16 cellular contexts compared by ENCODE assay signal in genomic region chr2:202750778-202751427, GRCh38.
DNase-seq lines count a peak whose midpoint lies in the region; ATAC-seq and TF ChIP-seq lines count a peak whose summit lies in the region.
"Had no signal": no experiment of that assay in that cellular context is flagged by ENCODE, and none has a peak within 500 bp of the region (broad histone marks: within the 10 kb centered on the region; RNA-seq: fewer than 3 reads in every experiment).

No MANE protein-coding gene starts in this region.

- 99% methylated on average over 3 of the region's 3 CpGs for WGBS in smooth muscle cell (ENCODE audit: low lambda C conversion rate)

- H3K4me2 ChIP-seq in SU-DHL-6 (ENCODE audit: low read depth, low read length, poor library complexity, severe bottlenecking) (peak overlapping the region; percentile 36), smooth muscle cell (no peak overlapping the region)

- H3K9me2 ChIP-seq in SU-DHL-6 (replicated peaks; ENCODE audit: insufficient read depth, low read length) = no peaks in the 10 kb centered on the region

- peaks cover 14% of the 10 kb centered on the region for H3K36me3 Mint-ChIP-seq in glutamatergic neuron (ENCODE audit: unreplicated experiment)

- H3K79me2 ChIP-seq in SU-DHL-6 (ENCODE audit: insufficient read depth, low read length) (no peaks in the 10 kb centered on the region), smooth muscle cell (ENCODE audit: low read depth) (no peaks in the 10 kb centered on the region)

- peaks cover 4% of the 10 kb centered on the region for H3K27me3 Mint-ChIP-seq in glutamatergic neuron (ENCODE audit: unreplicated experiment)

- DNase-seq in GM06990 (ENCODE audit: extremely low read depth, insufficient read length) = peak; percentile 21
- DNase-seq in fibroblast of villous mesenchyme (ENCODE audit: low read depth) = peak; percentile 37
- DNase-seq in glutamatergic neuron = no peak
- DNase-seq in smooth muscle cell (lab: John Stamatoyannopoulos, UW; ENCODE audit: unreplicated experiment) = no peak
- DNase-seq: aorta; cortex of kidney; GM23248; NCI-H2081 treated with DMSO at 0.1 percent for 48 hours; right cardiac atrium; stimulated activated CD4-positive, alpha-beta T cell treated with anti-CD3 and anti-CD28 coated beads, Interleukin-4, amount 100 ng/mL, for 24 hours; uterus had no signal

- H3K4me3 ChIP-seq in GM06990 (replicated peaks; ENCODE audit: low read depth, low read length) = no peak overlapping the region
- H3K4me3 ChIP-seq in SU-DHL-6 (ENCODE audit: insufficient read depth, low read length, poor library complexity, severe bottlenecking) = no peak overlapping the region
- no peak overlapping the region for H3K4me3 ChIP-seq in fibroblast of villous mesenchyme (ENCODE audit: low read depth, low read length)
- no peak overlapping the region for H3K4me3 ChIP-seq in smooth muscle cell
- H3K4me3 ChIP-seq: GM23248, lung, uterus had no signal

- H3F3A ChIP-seq in SU-DHL-6 (ENCODE audit: insufficient read depth) (no peaks in the 10 kb centered on the region), smooth muscle cell (ENCODE audit: low read depth) (no peaks in the 10 kb centered on the region)

- H3K36me3 ChIP-seq in GM06990 (ENCODE audit: control insufficient read depth, insufficient read depth, low read length) (no peaks in the 10 kb centered on the region), SU-DHL-6 (ENCODE audit: low read length) (no peaks in the 10 kb centered on the region), smooth muscle cell (ENCODE audit: low read depth) (no peaks in the 10 kb centered on the region)
- H3K36me3 ChIP-seq: uterus had no signal

- H3K27ac ChIP-seq in SU-DHL-6 (ENCODE audit: low read depth, low read length) = no peak overlapping the region
- H3K27ac ChIP-seq in smooth muscle cell (ENCODE audit: low read depth) = no peak overlapping the region
- H3K27ac ChIP-seq: C4-2B, GM23248, uterus had no signal

- no peak overlapping the region for H3K4me3 Mint-ChIP-seq in glutamatergic neuron (ENCODE audit: unreplicated experiment)

- TF ChIP-seq CTCF in GM06990 (IDR thresholded peaks at IDR 0.05; ENCODE audit: insufficient read depth, low read length, poor library complexity, severe bottlenecking) (no peak), SU-DHL-6 (IDR thresholded peaks at IDR 0.05; ENCODE audit: insufficient read depth, low read length, poor library complexity, severe bottlenecking) (no peak), fibroblast of villous mesenchyme (IDR thresholded peaks at IDR 0.05; ENCODE audit: insufficient read depth, low read depth, low read length) (no peak), glutamatergic neuron (IDR thresholded peaks at IDR 0.05; ENCODE audit: partially characterized antibody, unreplicated experiment) (no peak), smooth muscle cell (IDR thresholded peaks at IDR 0.05; ENCODE audit: borderline replicate concordance, insufficient read depth, poor library complexity, severe bottlenecking) (no peak)

- H3K9me3 Mint-ChIP-seq in glutamatergic neuron (ENCODE audit: unreplicated experiment) = peaks cover 3% of the 10 kb centered on the region

- H3K9me3 ChIP-seq in SU-DHL-6 (ENCODE audit: insufficient read depth, low read length) (no peaks in the 10 kb centered on the region), smooth muscle cell (replicated peaks; ENCODE audit: low read depth) (no peaks in the 10 kb centered on the region)
- H3K9me3 ChIP-seq: uterus had no signal

- ATAC-seq in GM21360 (IDR thresholded peaks at IDR 0.05; ENCODE audit: unreplicated experiment) (peak; percentile 63), HG02642 (IDR thresholded peaks at IDR 0.05; ENCODE audit: poor library complexity, unreplicated experiment) (no peak)
- ATAC-seq: right cardiac atrium had no signal

- H4K20me1 ChIP-seq in SU-DHL-6 (ENCODE audit: low read depth, low read length) (no peaks in the 10 kb centered on the region), smooth muscle cell (ENCODE audit: low read depth) (no peaks in the 10 kb centered on the region)

- H3K9ac ChIP-seq in SU-DHL-6 (ENCODE audit: low read length) = no peak overlapping the region
- H3K9ac ChIP-seq in smooth muscle cell (ENCODE audit: low read depth) = no peak overlapping the region
- H3K9ac ChIP-seq: GM23248 had no signal

- H3K4me1 ChIP-seq in smooth muscle cell (ENCODE audit: low read depth) = no peaks in the 10 kb centered on the region
- H3K4me1 ChIP-seq: uterus had no signal

- H3K27me3 ChIP-seq in GM06990 (replicated peaks; ENCODE audit: control insufficient read depth, insufficient read depth, low read length) (no peaks in the 10 kb centered on the region), SU-DHL-6 (ENCODE audit: low read length) (no peaks in the 10 kb centered on the region), smooth muscle cell (ENCODE audit: low read depth) (no peaks in the 10 kb centered on the region)
- H3K27me3 ChIP-seq: uterus had no signal

- H3K4me1 Mint-ChIP-seq in glutamatergic neuron (ENCODE audit: low read depth, unreplicated experiment) = no peaks in the 10 kb centered on the region

- no peak overlapping the region for H3K27ac Mint-ChIP-seq in glutamatergic neuron (ENCODE audit: unreplicated experiment)

- peak overlapping the region; percentile 68 for H2AFZ ChIP-seq in SU-DHL-6 (ENCODE audit: low read depth, low read length, severe bottlenecking)
- no peak overlapping the region for H2AFZ ChIP-seq in smooth muscle cell (ENCODE audit: low read depth)
- H2AFZ ChIP-seq: GM23248 had no signal

Comparison
In these comparisons a context has a peak if more than half of its experiments do, and no peak if none do; other contexts are left out.
1. DNase-seq: peak in GM06990 (single experiment) and fibroblast of villous mesenchyme (single experiment); none in glutamatergic neuron (single experiment) and smooth muscle cell (single experiment).